In genomic region chr6:152982768-152983636, GRCh38 we compare ENCODE assay signal across 1 cellular context.
TF ChIP-seq lines count a peak whose summit lies in the region.

TSS of gene FBXO5 (minus strand) at chr6:152983041. CDS start at chr6:152982959, 82 bp downstream.

TF ChIP-seq in HepG2, 621 proteins besides CTCF, POLR2A, EP300 and RAD21 (continued from another document and continues in another):
- TF ChIP-seq ZNF414 (CRISPR knock-in tag; IDR thresholded peaks at IDR 0.05), result no peak
- peak; percentile 3; the same call in 1 of the 2 replicates for TF ChIP-seq ARID5B (CRISPR knock-in tag; IDR thresholded peaks at IDR 0.05)
- no peak for TF ChIP-seq ELK4 (CRISPR knock-in tag; IDR thresholded peaks at IDR 0.05; ENCODE audit: borderline replicate concordance)
- 0 out of 2 replicates have a peak, but pooled peaks have one; percentile 28 for TF ChIP-seq ZNF30 (CRISPR knock-in tag; IDR thresholded peaks at IDR 0.05)
- no peak for TF ChIP-seq CEBPB (IDR thresholded peaks at IDR 0.05; ENCODE audit: borderline replicate concordance, low read depth, low read length)
- TF ChIP-seq TARDBP (CRISPR knock-in tag; IDR thresholded peaks at IDR 0.05), result no peak; the same call in none of the 2 replicates
- TF ChIP-seq SOX13 (IDR thresholded peaks at IDR 0.05), result no peak
- no peak for TF ChIP-seq SOX13 (CRISPR knock-in tag; conservative IDR thresholded peaks at IDR 0.05 in 1 of 2, IDR thresholded peaks at IDR 0.05 in 1 of 2)
- no peak for TF ChIP-seq ZNF292 (CRISPR knock-in tag; IDR thresholded peaks at IDR 0.05; ENCODE audit: borderline replicate concordance, low read depth)
- no peak for TF ChIP-seq ZNF800 (CRISPR knock-in tag; IDR thresholded peaks at IDR 0.05)
- TF ChIP-seq ZNF451 (CRISPR knock-in tag; IDR thresholded peaks at IDR 0.05), result peak; percentile 34; the same call in 1 of the 2 replicates
- TF ChIP-seq ZBTB38 (CRISPR knock-in tag; IDR thresholded peaks at IDR 0.05), result no peak; the same call in 1 of the 2 replicates
- no peak; the same call in 1 of the 2 replicates for TF ChIP-seq MED1 (CRISPR knock-in tag; IDR thresholded peaks at IDR 0.05)
- TF ChIP-seq KLF13 (CRISPR knock-in tag; IDR thresholded peaks at IDR 0.05), result 0 out of 2 replicates have a peak, but pooled peaks have one; percentile 40
- TF ChIP-seq HNRNPH1 (optimal IDR thresholded peaks at IDR 0.05; ENCODE audit: low read depth, low read length), result no peak
- peak; percentile 30 for TF ChIP-seq ZNF609 (CRISPR knock-in tag; IDR thresholded peaks at IDR 0.05; ENCODE audit: borderline replicate concordance)
- no peak for TF ChIP-seq HNRNPLL (IDR thresholded peaks at IDR 0.05; ENCODE audit: low read depth, low read length, poor library complexity, severe bottlenecking)
- TF ChIP-seq ZNF251 (CRISPR knock-in tag; IDR thresholded peaks at IDR 0.05), result 0 out of 2 replicates have a peak, but pooled peaks have one; percentile 27
- TF ChIP-seq ZBTB44 (CRISPR knock-in tag; IDR thresholded peaks at IDR 0.05), result peak; percentile 67; the same call in 1 of the 2 replicates
- TF ChIP-seq NFIC (IDR thresholded peaks at IDR 0.05; ENCODE audit: low read length), result no peak
- TF ChIP-seq ZNF710 (CRISPR knock-in tag; IDR thresholded peaks at IDR 0.05; ENCODE audit: borderline replicate concordance), result no peak
- TF ChIP-seq ZFY (CRISPR knock-in tag; IDR thresholded peaks at IDR 0.05), result no peak
- 0 out of 2 replicates have a peak, but pooled peaks have one; percentile 38 for TF ChIP-seq ZNF234 (CRISPR knock-in tag; conservative IDR thresholded peaks at IDR 0.05)
- 0 out of 2 replicates have a peak, but pooled peaks have one; percentile 56 for TF ChIP-seq GMEB2 (CRISPR knock-in tag; IDR thresholded peaks at IDR 0.05; ENCODE audit: low read depth)
- peak; percentile 75; the same call in 1 of the 2 replicates for TF ChIP-seq DMTF1 (CRISPR knock-in tag; IDR thresholded peaks at IDR 0.05)
- TF ChIP-seq ZNF775 (CRISPR knock-in tag; IDR thresholded peaks at IDR 0.05; ENCODE audit: borderline replicate concordance), result 0 out of 2 replicates have a peak, but pooled peaks have one; percentile 78
- TF ChIP-seq BHLHE40 (IDR thresholded peaks at IDR 0.05; ENCODE audit: low read length), result no peak; the same call in 1 of the 2 replicates
- TF ChIP-seq USF2 (IDR thresholded peaks at IDR 0.05; ENCODE audit: low read depth, low read length), result no peak
- TF ChIP-seq USF2 (CRISPR knock-in tag; IDR thresholded peaks at IDR 0.05; ENCODE audit: borderline replicate concordance), result peak; percentile 64; the same call in 1 of the 2 replicates
- peak; percentile 95 for TF ChIP-seq ZNF543 (CRISPR knock-in tag; IDR thresholded peaks at IDR 0.05)
- TF ChIP-seq NFKBIZ (CRISPR knock-in tag; IDR thresholded peaks at IDR 0.05), result peak; percentile 77; the same call in 1 of the 2 replicates
